ENCODE assay signal across 10 cellular contexts in the genomic region with DNA sequence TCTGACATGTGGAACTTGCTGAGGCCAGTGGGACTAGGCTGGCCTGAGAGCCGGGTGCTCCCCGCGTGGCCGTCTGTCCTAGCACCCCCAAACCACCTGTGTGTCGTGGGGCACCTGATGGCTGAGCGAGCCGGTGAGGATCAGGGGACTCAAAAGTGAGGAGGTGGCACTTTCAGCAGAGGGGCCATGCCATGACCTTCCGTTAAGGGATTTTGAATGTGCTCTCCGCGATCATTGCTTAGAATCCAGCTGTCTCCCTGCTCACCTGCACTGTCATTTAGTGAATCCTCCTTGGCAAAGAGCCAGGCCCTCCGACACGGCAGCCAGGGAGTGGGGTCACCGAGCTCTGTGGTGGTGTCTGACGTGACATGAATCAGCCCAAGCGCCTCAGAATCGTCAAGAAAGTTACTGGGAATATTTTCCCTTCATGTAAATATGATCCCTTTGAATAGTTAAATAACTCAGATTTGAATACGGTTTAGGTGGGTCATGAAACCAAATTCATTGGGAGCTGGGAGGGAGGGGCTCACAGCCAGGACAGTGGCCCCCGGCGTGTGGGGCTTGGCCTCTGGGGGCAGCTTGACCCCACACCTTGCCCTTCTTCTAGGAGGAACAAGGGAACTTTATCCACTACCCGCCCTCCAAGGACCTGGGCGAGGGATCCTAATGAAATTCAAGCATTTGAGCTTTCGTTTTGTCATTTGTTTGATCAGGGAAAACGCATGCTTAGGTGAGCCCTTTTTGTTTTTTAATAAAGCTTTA. TPM values are rescaled to one million over a fixed set of nuclear protein-coding genes. Genes with fewer than 3 reads are reported as not detected.
DNase-seq lines count a peak whose midpoint lies in the region; ATAC-seq and TF ChIP-seq lines count a peak whose summit lies in the region.
"Had no signal": no experiment of that assay in that cellular context is flagged by ENCODE, and none has a peak within 500 bp of the region (broad histone marks: within the 10 kb centered on the region; RNA-seq: fewer than 3 reads in every experiment).

No MANE protein-coding gene starts in this region.

- H3K36me3 Mint-ChIP-seq in activated naive CD4-positive, alpha-beta T cell treated with anti-CD3 and anti-CD28 coated beads for 36 hours (ENCODE audit: low read depth): peaks cover 46% of the 10 kb centered on the region

- peak overlapping the region; percentile 81 for H3K4me3 Mint-ChIP-seq in activated naive CD4-positive, alpha-beta T cell treated with anti-CD3 and anti-CD28 coated beads for 36 hours

- H3K27me3 Mint-ChIP-seq in activated naive CD4-positive, alpha-beta T cell treated with anti-CD3 and anti-CD28 coated beads for 36 hours (ENCODE audit: low read depth): no peaks in the 10 kb centered on the region

- H3K4me1 ChIP-seq in muscle layer of duodenum (ENCODE audit: control insufficient read depth in 1 of 2, insufficient read depth in 2 of 2, low read length in 2 of 2) (peaks cover 7 to 41% of the 10 kb centered on the region in 2 donors), upper lobe of right lung (peaks cover 40% of the 10 kb centered on the region)
- H3K4me1 ChIP-seq: BE2C had no signal

- no peak for ATAC-seq in upper lobe of right lung
- ATAC-seq in GM18498 (IDR thresholded peaks at IDR 0.05; ENCODE audit: unreplicated experiment): no peak

- H3K9me3 Mint-ChIP-seq in activated naive CD4-positive, alpha-beta T cell treated with anti-CD3 and anti-CD28 coated beads for 36 hours: no peaks in the 10 kb centered on the region

- H3K4me3 ChIP-seq in muscle layer of duodenum (ENCODE audit: low read depth in 1 of 2, low read length in 2 of 2) (no peak overlapping the region), upper lobe of right lung (peak overlapping the region; percentile 4)

- peak; percentile 71 for DNase-seq in activated naive CD4-positive, alpha-beta T cell treated with Interleukin-2 at 50 U/mL for 16 hours
- no peak for DNase-seq in activated naive CD4-positive, alpha-beta T cell (lab: John Stamatoyannopoulos, UW)
- DNase-seq in activated naive CD4-positive, alpha-beta T cell treated with anti-CD3 and anti-CD28 coated beads for 36 hours: peak; percentile 82
- DNase-seq in upper lobe of right lung (peak; percentile 48), retina (no peak), kidney tubule cell (ENCODE audit: low spot score) (no peak)
- DNase-seq: BE2C, NCI-H1436 had no signal

- peaks cover 64% of the 10 kb centered on the region for H3K4me1 Mint-ChIP-seq in activated naive CD4-positive, alpha-beta T cell treated with anti-CD3 and anti-CD28 coated beads for 36 hours (ENCODE audit: low read depth)

- H3K36me3 ChIP-seq in muscle layer of duodenum (ENCODE audit: control insufficient read depth in 1 of 2, insufficient read depth in 2 of 2, low read length in 2 of 2) (peaks cover 0 to under 1% of the 10 kb centered on the region in 2 donors), upper lobe of right lung (no peaks in the 10 kb centered on the region)
- H3K36me3 ChIP-seq: BE2C had no signal

- intact Hi-C loops in activated naive CD4-positive, alpha-beta T cell treated with anti-CD3 and anti-CD28 coated beads for 36 hours (cut with micrococcal nuclease): loop anchor here (1.0 to 2.0 kb wide), 4 partner anchors 10 to 630 kb away; partner anchors contain the start of genes CTDP1, NFATC1 and RBFA
- intact Hi-C loops in upper lobe of right lung (cut with DNase I): no loop called here

- CTCF ChIA-PET in activated naive CD4-positive, alpha-beta T cell treated with anti-CD3 and anti-CD28 coated beads for 36 hours (lab: Charles Lee): interaction anchor here (0.6 to 1.9 kb wide), 5 partner anchors 9 to 395 kb away, joined by 3 to 13 read pairs (median 4); partner anchors contain the start of gene NFATC1

- H3K27me3 ChIP-seq in muscle layer of duodenum (ENCODE audit: low read depth, low read length) (no peaks in the 10 kb centered on the region), upper lobe of right lung (no peaks in the 10 kb centered on the region)

- no peak for TF ChIP-seq CTCF in upper lobe of right lung (IDR thresholded peaks at IDR 0.05)

- H3K27ac ChIP-seq in muscle layer of duodenum (ENCODE audit: low read length) (peak overlapping the region; percentile 35), upper lobe of right lung (peak overlapping the region; percentile 75)

- H3K27ac Mint-ChIP-seq in activated naive CD4-positive, alpha-beta T cell treated with anti-CD3 and anti-CD28 coated beads for 36 hours: peak overlapping the region; percentile 94

- H3K9me3 ChIP-seq in muscle layer of duodenum (ENCODE audit: control insufficient read depth in 1 of 2, low read length in 2 of 2) (no peaks in the 10 kb centered on the region), upper lobe of right lung (no peaks in the 10 kb centered on the region)
- H3K9me3 ChIP-seq: BE2C had no signal

RNA-seq across cellular contexts. Expression of gene NFATC1, which starts 9.5 kb away (rescaled TPM):
- total RNA-seq in activated naive CD4-positive, alpha-beta T cell treated with anti-CD3 and anti-CD28 coated beads for 36 hours: 10 to 100 TPM; 77.8 to 79.4 TPM
- 16.6 TPM for total RNA-seq in upper lobe of right lung

Comparison
In these comparisons a context has a peak if more than half of its experiments do, and no peak if none do; other contexts are left out.
1. DNase-seq: peak in activated naive CD4-positive, alpha-beta T cell treated with Interleukin-2 at 50 U/mL for 16 hours (single experiment), activated naive CD4-positive, alpha-beta T cell treated with anti-CD3 and anti-CD28 coated beads for 36 hours (single experiment) and upper lobe of right lung (single experiment); none in activated naive CD4-positive, alpha-beta T cell (0 of 4), retina (single experiment) and kidney tubule cell (single experiment).